Comparison of ENCODE assay signal across 28 cellular contexts in genomic region chr22:43506487-43506886, GRCh38.
"Had no signal": no experiment of that assay in that cellular context is flagged by ENCODE, and none has a peak within 500 bp of the region (broad histone marks: within the 10 kb centered on the region; RNA-seq: fewer than 3 reads in every experiment).

No MANE protein-coding gene starts in this region.

- H3K4me3 Mint-ChIP-seq: activated CD4-positive, alpha-beta T cell treated with anti-CD3 and anti-CD28 coated beads, Interleukin-2, amount 10 ng/mL, durations not matched to agents 24 days and 14 days; activated CD8-positive, alpha-beta T cell treated with anti-CD3 and anti-CD28 coated beads for 36 hours; activated naive CD4-positive, alpha-beta T cell treated with anti-CD3 and anti-CD28 coated beads, Interleukin-2, amount 50 U/mL, for 24 hours; activated naive CD8-positive, alpha-beta T cell treated with anti-CD3 and anti-CD28 coated beads, Interleukin-2, amount 10 ng/mL, durations not matched to agents 7 days and 5 days; activated T-cell treated with anti-CD3 and anti-CD28 coated beads, Interleukin-2, amount 50 U/mL, for 24 hours; central memory CD8-positive, alpha-beta T cell; T-helper 1 cell treated with Interleukin-12 subunit alpha and Interleukin-12 subunit beta and Interleukin-4 antibody, amounts not matched to agents 30 μg/mL and 1 μg/mL, for 36 hours; T-helper 2 cell treated with Interferon-gamma antibody and Interleukin-4, amounts not matched to agents 5 μg/mL and 100 μg/mL, for 36 hours had no signal

- DNase-seq: activated CD4-positive, alpha-beta T cell treated with anti-CD3 and anti-CD28 coated beads, Interleukin-2, amount 10 ng/mL, durations not matched to agents 24 days and 14 days; activated CD4-positive, alpha-beta T cell treated with anti-CD3 and anti-CD28 coated beads, Interleukin-2, amount 50 U/mL, for 4 hours; activated CD8-positive, alpha-beta T cell treated with anti-CD3 and anti-CD28 coated beads for 36 hours; activated gamma-delta T cell; activated naive CD4-positive, alpha-beta T cell treated with Interleukin-2 at 50 U/mL for 16 hours; activated naive CD8-positive, alpha-beta T cell treated with anti-CD3 and anti-CD28 coated beads, Interleukin-2, amount 10 ng/mL, durations not matched to agents 7 days and 5 days; activated T-cell treated with anti-CD3 and anti-CD28 coated beads, Interleukin-2, amount 50 U/mL, for 24 hours; amygdala; MM.1S; MV-4-11; NCI-H1092 treated with DMSO at 0.1 percent for 48 hours; NCI-H1417; NCI-H146; NCI-H187 treated with DMSO at 0.1 percent for 48 hours; NCI-H345; NCI-H524 treated with DMSO at 0.1 percent for 48 hours; SHP77 treated with DMSO at 0.1 percent for 48 hours; SK-N-SH had no signal

- H3K9me3 Mint-ChIP-seq: activated CD8-positive, alpha-beta T cell treated with anti-CD3 and anti-CD28 coated beads for 36 hours; activated naive CD4-positive, alpha-beta T cell treated with anti-CD3 and anti-CD28 coated beads, Interleukin-2, amount 50 U/mL, for 24 hours; activated naive CD8-positive, alpha-beta T cell treated with anti-CD3 and anti-CD28 coated beads, Interleukin-2, amount 10 ng/mL, durations not matched to agents 7 days and 5 days; activated T-cell treated with anti-CD3 and anti-CD28 coated beads, Interleukin-2, amount 50 U/mL, for 24 hours; activated T-helper 2 cell treated with anti-CD3 and anti-CD28 coated beads, Interferon-gamma antibody, Interleukin-2, Interleukin-4, amounts not matched to agents 10 μg/mL and 5 μg/mL and 100 μg/mL, durations not matched to agents 14 hours and 24 hours and 36 hours; central memory CD8-positive, alpha-beta T cell; T-helper 1 cell treated with Interleukin-12 subunit alpha and Interleukin-12 subunit beta and Interleukin-4 antibody, amounts not matched to agents 30 μg/mL and 1 μg/mL, for 36 hours; T-helper 2 cell treated with Interferon-gamma antibody and Interleukin-4, amounts not matched to agents 5 μg/mL and 100 μg/mL, for 36 hours had no signal

- H3K36me3 ChIP-seq: ascending aorta, cardiac muscle cell, SJSA1 had no signal

- H3K27me3 Mint-ChIP-seq: activated CD4-positive, alpha-beta T cell treated with anti-CD3 and anti-CD28 coated beads, Interleukin-2, amount 10 ng/mL, durations not matched to agents 24 days and 14 days; activated CD8-positive, alpha-beta T cell treated with anti-CD3 and anti-CD28 coated beads for 36 hours; activated naive CD4-positive, alpha-beta T cell treated with anti-CD3 and anti-CD28 coated beads, Interleukin-2, amount 50 U/mL, for 24 hours; activated naive CD8-positive, alpha-beta T cell treated with anti-CD3 and anti-CD28 coated beads, Interleukin-2, amount 10 ng/mL, durations not matched to agents 7 days and 5 days; activated T-cell treated with anti-CD3 and anti-CD28 coated beads, Interleukin-2, amount 50 U/mL, for 24 hours; central memory CD8-positive, alpha-beta T cell had no signal

- H3K27ac ChIP-seq: ascending aorta, cardiac muscle cell, KMS-11, SJSA1 had no signal

- H3K4me2 ChIP-seq: KMS-11, SK-N-SH had no signal

- H3K4me1 ChIP-seq: ascending aorta, SJSA1 had no signal

- ATAC-seq: activated CD8-positive, alpha-beta T cell treated with anti-CD3 and anti-CD28 coated beads for 36 hours; Panc1 had no signal

- H3K27me3 ChIP-seq: ascending aorta, cardiac muscle cell, SJSA1 had no signal

- H3K27ac Mint-ChIP-seq: activated CD4-positive, alpha-beta T cell treated with anti-CD3 and anti-CD28 coated beads, Interleukin-2, amount 10 ng/mL, durations not matched to agents 24 days and 14 days; activated CD8-positive, alpha-beta T cell treated with anti-CD3 and anti-CD28 coated beads for 36 hours; activated naive CD4-positive, alpha-beta T cell treated with anti-CD3 and anti-CD28 coated beads, Interleukin-2, amount 50 U/mL, for 24 hours; activated naive CD8-positive, alpha-beta T cell treated with anti-CD3 and anti-CD28 coated beads, Interleukin-2, amount 10 ng/mL, durations not matched to agents 7 days and 5 days; activated T-cell treated with anti-CD3 and anti-CD28 coated beads, Interleukin-2, amount 50 U/mL, for 24 hours; activated T-helper 2 cell treated with anti-CD3 and anti-CD28 coated beads, Interferon-gamma antibody, Interleukin-2, Interleukin-4, amounts not matched to agents 10 μg/mL and 5 μg/mL and 100 μg/mL, durations not matched to agents 14 hours and 24 hours and 36 hours; T-helper 1 cell treated with Interleukin-12 subunit alpha and Interleukin-12 subunit beta and Interleukin-4 antibody, amounts not matched to agents 30 μg/mL and 1 μg/mL, for 36 hours; T-helper 2 cell treated with Interferon-gamma antibody and Interleukin-4, amounts not matched to agents 5 μg/mL and 100 μg/mL, for 36 hours had no signal

- H3K9me3 ChIP-seq: ascending aorta, SJSA1, SK-N-SH had no signal

- H3K36me3 Mint-ChIP-seq: activated naive CD4-positive, alpha-beta T cell treated with anti-CD3 and anti-CD28 coated beads, Interleukin-2, amount 50 U/mL, for 24 hours; activated naive CD8-positive, alpha-beta T cell treated with anti-CD3 and anti-CD28 coated beads, Interleukin-2, amount 10 ng/mL, durations not matched to agents 7 days and 5 days had no signal

- H3K4me1 Mint-ChIP-seq: activated CD4-positive, alpha-beta T cell treated with anti-CD3 and anti-CD28 coated beads, Interleukin-2, amount 10 ng/mL, durations not matched to agents 24 days and 14 days; activated naive CD4-positive, alpha-beta T cell treated with anti-CD3 and anti-CD28 coated beads, Interleukin-2, amount 50 U/mL, for 24 hours; activated naive CD8-positive, alpha-beta T cell treated with anti-CD3 and anti-CD28 coated beads, Interleukin-2, amount 10 ng/mL, durations not matched to agents 7 days and 5 days; central memory CD8-positive, alpha-beta T cell had no signal

- H3K4me3 ChIP-seq: ascending aorta, cardiac muscle cell, SJSA1 had no signal
